In the genomic region with DNA sequence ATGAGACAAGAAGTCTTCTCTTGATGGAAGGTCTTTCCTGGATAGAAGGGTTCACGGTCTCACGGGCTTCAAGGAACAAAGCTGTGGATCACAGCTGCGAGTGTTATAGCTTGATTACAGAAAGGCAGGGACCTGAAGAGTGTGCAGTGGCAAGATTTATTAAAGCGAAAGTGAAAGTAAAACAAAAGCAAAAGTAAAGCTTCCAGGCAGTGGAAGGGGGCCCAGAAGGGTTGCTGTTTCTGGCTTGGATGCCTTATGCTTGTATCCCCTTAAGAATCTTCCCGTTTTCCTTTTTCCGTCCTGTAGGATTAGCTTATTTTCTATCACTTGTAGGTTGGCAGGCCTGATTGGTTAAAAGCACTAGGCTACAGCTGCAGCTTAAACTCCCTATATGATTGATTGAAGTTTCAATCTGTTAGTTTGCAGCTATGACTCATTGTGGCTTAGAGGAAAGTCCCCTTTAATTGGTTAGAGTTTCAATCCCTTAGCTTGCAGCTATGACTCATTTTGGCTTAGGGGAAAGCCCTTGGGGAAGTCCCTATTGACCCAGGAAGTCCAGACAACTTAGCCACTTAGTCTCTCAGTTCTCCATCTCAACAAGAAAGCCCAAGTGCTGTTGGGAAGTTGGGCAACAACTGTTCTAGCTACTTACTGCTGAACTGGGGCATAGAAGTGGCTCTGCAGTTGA, we compare ENCODE assay signal across 9 cellular contexts.
DNase-seq lines count a peak whose midpoint lies in the region; ATAC-seq, FAIRE-seq and TF ChIP-seq lines count a peak whose summit lies in the region.
"Had no signal": no experiment of that assay in that cellular context is flagged by ENCODE, and none has a peak within 500 bp of the region (broad histone marks: within the 10 kb centered on the region; RNA-seq: fewer than 3 reads in every experiment).

No MANE protein-coding gene starts in this region.

- H3K4me1 Mint-ChIP-seq in CD4-positive, alpha-beta T cell (ENCODE audit: low read depth) = peaks cover 45% of the 10 kb centered on the region
- H3K4me1 Mint-ChIP-seq in H9 = no peaks in the 10 kb centered on the region

- CTCF ChIA-PET in CD4-positive, alpha-beta T cell (lab: Charles Lee) = no interaction called here

- no peak overlapping the region for H2BK20ac ChIP-seq in H9 (ENCODE audit: low read depth, low read length, poor library complexity, severe bottlenecking)

- no peaks in the 10 kb centered on the region for H3K27me3 ChIP-seq in CD4-positive, alpha-beta T cell (ENCODE audit: control insufficient read depth, insufficient read depth, low read length)
- H3K27me3 ChIP-seq in OCI-LY1 (ENCODE audit: insufficient read depth, low read length) (no peaks in the 10 kb centered on the region), H9 (ENCODE audit: insufficient read depth, low read length) (no peaks in the 10 kb centered on the region)

- H3K23ac ChIP-seq in H9 (ENCODE audit: insufficient read length, low read depth, low read length) = no peak overlapping the region

- peak overlapping the region; percentile 82 for H3K27ac Mint-ChIP-seq in CD4-positive, alpha-beta T cell
- H3K27ac Mint-ChIP-seq in H9 = no peak overlapping the region

- H3F3A ChIP-seq in OCI-LY1 (ENCODE audit: insufficient read depth, low read length) = no peaks in the 10 kb centered on the region

- no peaks in the 10 kb centered on the region for H3K23me2 ChIP-seq in H9 (ENCODE audit: insufficient read length, low read depth, low read length, poor library complexity, severe bottlenecking)

- H3K79me1 ChIP-seq in H9 (ENCODE audit: insufficient read depth, low read depth, low read length, poor library complexity, severe bottlenecking) = no peaks in the 10 kb centered on the region

- peak overlapping the region; percentile 36; the same call in 1 of the 2 replicates for H3K4me2 ChIP-seq in OCI-LY1 (ENCODE audit: low read length)
- no peak overlapping the region for H3K4me2 ChIP-seq in H9 (ENCODE audit: insufficient read depth, insufficient read length, low read length)

- H2BK120ac ChIP-seq in H9 (ENCODE audit: low read depth, low read length, poor library complexity, severe bottlenecking) = no peak overlapping the region

- H3K4me1 ChIP-seq in OCI-LY1 (ENCODE audit: insufficient read depth, low read length, severe bottlenecking) = peaks cover 7% of the 10 kb centered on the region
- H3K4me1 ChIP-seq in H9 (ENCODE audit: insufficient read depth, low read length) = no peaks in the 10 kb centered on the region

- H3K4me3 Mint-ChIP-seq in CD4-positive, alpha-beta T cell = peak overlapping the region; percentile 57
- H3K4me3 Mint-ChIP-seq in H9 = no peak overlapping the region

- TF ChIP-seq POLR2A in H54 (IDR thresholded peaks at IDR 0.05; ENCODE audit: low read depth, low read length) = no peak

- H2BK12ac ChIP-seq in H9 (ENCODE audit: insufficient read length, low read depth, low read length) = no peak overlapping the region

- peak; percentile 69 for ATAC-seq in CD4-positive, alpha-beta T cell (ENCODE audit: poor library complexity)
- ATAC-seq in GM18517 (IDR thresholded peaks at IDR 0.05; ENCODE audit: unreplicated experiment) = no peak

- no peaks in the 10 kb centered on the region for H3K9me3 ChIP-seq in CD4-positive, alpha-beta T cell (ENCODE audit: control insufficient read depth, low read length)
- H3K9me3 ChIP-seq in OCI-LY1 (ENCODE audit: low read length) (no peaks in the 10 kb centered on the region), H9 (ENCODE audit: control insufficient read depth, low read depth, low read length) (no peaks in the 10 kb centered on the region)

- no peak overlapping the region for H3K18ac ChIP-seq in H9 (ENCODE audit: insufficient read length, low read depth, low read length)

- TF ChIP-seq CTCF in CD4-positive, alpha-beta T cell (IDR thresholded peaks at IDR 0.05) = no peak
- TF ChIP-seq CTCF in OCI-LY1 (IDR thresholded peaks at IDR 0.05; ENCODE audit: low read length) = no peak
- no peak for TF ChIP-seq CTCF in fibroblast of villous mesenchyme (IDR thresholded peaks at IDR 0.05; ENCODE audit: insufficient read depth, low read depth, low read length)
- no peak for TF ChIP-seq CTCF in H9 (conservative IDR thresholded peaks at IDR 0.05)

- no peaks in the 10 kb centered on the region for H3K9me2 ChIP-seq in OCI-LY1 (ENCODE audit: low read depth, low read length)

- intact Hi-C loops in CD4-positive, alpha-beta T cell (cut with DNase I, micrococcal nuclease) = no loop called here
- intact Hi-C loops in posterior cingulate gyrus (cut with DNase I) = no loop called here

- H3T11ph ChIP-seq in H9 (ENCODE audit: low read length) = no peak overlapping the region

- WGBS in H9 (ENCODE audit: extremely low coverage, insufficient read length, low lambda C conversion rate) = no CpG with 5 or more reads among the region's 6 CpGs

- peak in 4 of 10 experiments; percentile 4 to 16 (median 10) for DNase-seq in CD4-positive, alpha-beta T cell
- peak; percentile 0 for DNase-seq in H54 (ENCODE audit: insufficient read length, low spot score)
- DNase-seq in fibroblast of villous mesenchyme (ENCODE audit: low read depth) = peak; percentile 17
- DNase-seq in NCI-H748 (lab: John Stamatoyannopoulos, UW; ENCODE audit: unreplicated experiment) = no peak
- no peak for DNase-seq in posterior cingulate gyrus
- DNase-seq in H9 = no peak
- DNase-seq: amniotic stem cell had no signal

- no peaks in the 10 kb centered on the region for H4K20me1 ChIP-seq in OCI-LY1 (ENCODE audit: insufficient read depth, low read length)
- no peaks in the 10 kb centered on the region for H4K20me1 ChIP-seq in H9 (ENCODE audit: control insufficient read depth, insufficient read depth, insufficient read length)

- H3K27ac ChIP-seq in CD4-positive, alpha-beta T cell (ENCODE audit: low read depth, low read length) = no peak overlapping the region
- H3K27ac ChIP-seq in OCI-LY1 (ENCODE audit: low read depth, low read length, poor library complexity, severe bottlenecking) (no peak overlapping the region), H9 (ENCODE audit: insufficient read length, low read depth, low read length) (no peak overlapping the region)

- POLR2A ChIA-PET in CD4-positive, alpha-beta T cell (lab: Charles Lee) = interaction anchor here (1.1 to 2.3 kb wide), 4 partner anchors 39 to 861 kb away, joined by 3 to 10 read pairs (median 4); partner anchors contain the start of gene UTY

- no peak overlapping the region for H4K5ac ChIP-seq in H9 (ENCODE audit: insufficient read length, low read depth, low read length)

- no peak overlapping the region for H2BK15ac ChIP-seq in H9 (ENCODE audit: low read depth, low read length)

- H3K56ac ChIP-seq in H9 (ENCODE audit: insufficient read length, low read depth, low read length) = no peak overlapping the region

- H3K79me2 ChIP-seq in OCI-LY1 (ENCODE audit: insufficient read depth, low read length) (no peaks in the 10 kb centered on the region), H9 (ENCODE audit: insufficient read depth, low read length) (no peaks in the 10 kb centered on the region)

- H3K4ac ChIP-seq in H9 (ENCODE audit: low read depth, low read length) = no peak overlapping the region

- H3K36me3 ChIP-seq in OCI-LY1 (ENCODE audit: insufficient read depth, low read length) = no peaks in the 10 kb centered on the region

- no peak overlapping the region for H4K8ac ChIP-seq in H9 (replicated peaks; ENCODE audit: insufficient read length, low read depth, low read length)

- H4K91ac ChIP-seq in H9 (ENCODE audit: insufficient read length, low read depth, low read length) = no peak overlapping the region

- no peaks in the 10 kb centered on the region for H3K9me3 Mint-ChIP-seq in CD4-positive, alpha-beta T cell
- no peaks in the 10 kb centered on the region for H3K9me3 Mint-ChIP-seq in H9

- no peaks in the 10 kb centered on the region for H3K27me3 Mint-ChIP-seq in CD4-positive, alpha-beta T cell
- no peaks in the 10 kb centered on the region for H3K27me3 Mint-ChIP-seq in H9 (ENCODE audit: low read depth)

- H3K9ac ChIP-seq in OCI-LY1 (ENCODE audit: low read length) (no peak overlapping the region), H9 (ENCODE audit: extremely low read depth, insufficient read length, low read length) (no peak overlapping the region)

- no peak overlapping the region for H2BK5ac ChIP-seq in H9 (ENCODE audit: insufficient read length, low read length)

- peak overlapping the region; percentile 47; the same call in 1 of the 2 replicates for H2AFZ ChIP-seq in OCI-LY1 (ENCODE audit: low read length)
- no peak overlapping the region for H2AFZ ChIP-seq in H9 (ENCODE audit: low read length)

- H3K4me3 ChIP-seq in OCI-LY1 (ENCODE audit: low read depth, low read length, poor library complexity, severe bottlenecking) (peak overlapping the region; percentile 16), fibroblast of villous mesenchyme (ENCODE audit: low read depth, low read length) (no peak overlapping the region)

- H2AK5ac ChIP-seq in H9 (ENCODE audit: insufficient read length, low read length) = no peak overlapping the region

- H3K36me3 Mint-ChIP-seq in CD4-positive, alpha-beta T cell (ENCODE audit: low read depth) = no peaks in the 10 kb centered on the region
- no peaks in the 10 kb centered on the region for H3K36me3 Mint-ChIP-seq in H9 (ENCODE audit: insufficient read depth in 1 of 3, low read depth in 3 of 3)

- FAIRE-seq in H54 (lab: Jason Lieb, UNC) = no peak

- no peak overlapping the region for H3K14ac ChIP-seq in H9 (ENCODE audit: insufficient read depth, low read length)

Comparison
In these comparisons a context has a peak if more than half of its experiments do, and no peak if none do; other contexts are left out.
1. DNase-seq: peak in H54 (single experiment) and fibroblast of villous mesenchyme (single experiment); none in NCI-H748 (single experiment), posterior cingulate gyrus (0 of 10) and H9 (single experiment).